24 cellular contexts compared by ENCODE assay signal in genomic region chr13:24473646-24474045, GRCh38.
"Had no signal": no experiment of that assay in that cellular context is flagged by ENCODE, and none has a peak within 500 bp of the region (broad histone marks: within the 10 kb centered on the region; RNA-seq: fewer than 3 reads in every experiment).

No MANE protein-coding gene starts in this region.

- ATAC-seq: activated CD4-positive, alpha-beta T cell treated with anti-CD3 and anti-CD28 coated beads for 36 hours; activated naive CD4-positive, alpha-beta T cell treated with anti-CD3 and anti-CD28 coated beads, Interleukin-2, amount 50 U/mL, for 72 hours; heart right ventricle; left cardiac atrium had no signal

- H3K4me1 ChIP-seq: colonic mucosa, heart right ventricle, sigmoid colon, spleen, upper lobe of left lung had no signal

- H3K4me3 Mint-ChIP-seq: activated B cell treated with CpG ODN at 0.5 μM for 24 hours; activated CD4-positive, alpha-beta T cell treated with anti-CD3 and anti-CD28 coated beads for 36 hours had no signal

- H3K27me3 Mint-ChIP-seq: activated B cell treated with CpG ODN at 0.5 μM for 24 hours; activated CD4-positive, alpha-beta T cell treated with anti-CD3 and anti-CD28 coated beads for 36 hours; progenitor cell of endocrine pancreas had no signal

- H3K4me1 Mint-ChIP-seq: activated B cell treated with CpG ODN at 0.5 μM for 24 hours; activated CD4-positive, alpha-beta T cell treated with anti-CD3 and anti-CD28 coated beads for 36 hours had no signal

- H3K9me3 Mint-ChIP-seq: activated B cell treated with CpG ODN at 0.5 μM for 24 hours; activated naive CD4-positive, alpha-beta T cell treated with anti-CD3 and anti-CD28 coated beads, Interleukin-2, amount 50 U/mL, for 72 hours had no signal

- H3K4me3 ChIP-seq: colonic mucosa, heart right ventricle, sigmoid colon, spleen, thoracic aorta, upper lobe of left lung had no signal

- DNase-seq: activated B cell treated with CpG ODN at 0.5 μM for 24 hours; activated CD4-positive, alpha-beta T cell treated with anti-CD3 and anti-CD28 coated beads for 36 hours; activated CD4-positive, alpha-beta T cell treated with anti-CD3 and anti-CD28 coated beads, Interleukin-2, amount 50 U/mL, for 48 hours; activated CD8-positive, alpha-beta memory T cell treated with anti-CD3 and anti-CD28 coated beads, Interleukin-2, amount 50 U/mL, for 48 hours; activated gamma-delta T cell; activated T-cell treated with anti-CD3 and anti-CD28 coated beads, Interleukin-2, amount 50 U/mL, for 48 hours; colonic mucosa; foreskin fibroblast; heart right ventricle; islet precursor cell; left cardiac atrium; midbrain; retina; sigmoid colon; SK-N-SH; spleen; stimulated activated CD4-positive, alpha-beta T cell treated with anti-CD3 and anti-CD28 coated beads, Interleukin-4, amount 100 ng/mL, for 1 hour; stimulated activated naive CD4-positive, alpha-beta T cell treated with Interleukin-2 at 50 U/mL for 16 hours; T1000; upper lobe of left lung had no signal

- H3K27ac Mint-ChIP-seq: activated B cell treated with CpG ODN at 0.5 μM for 24 hours; activated CD4-positive, alpha-beta T cell treated with anti-CD3 and anti-CD28 coated beads for 36 hours; progenitor cell of endocrine pancreas had no signal

- H3K27me3 ChIP-seq: colonic mucosa, heart right ventricle, sigmoid colon, spleen, upper lobe of left lung had no signal

- H3K9me3 ChIP-seq: colonic mucosa, heart right ventricle, sigmoid colon, SK-N-SH, spleen, thoracic aorta, upper lobe of left lung had no signal

- H3K27ac ChIP-seq: colonic mucosa, epithelial cell of prostate, heart right ventricle, sigmoid colon, spleen, thoracic aorta, upper lobe of left lung had no signal
